Comparison of ENCODE assay signal across 17 cellular contexts in genomic region chr18:452801-453200, GRCh38. TPM values are rescaled to one million over a fixed set of nuclear protein-coding genes. Genes with fewer than 3 reads are reported as not detected.
"Had no signal": no experiment of that assay in that cellular context is flagged by ENCODE, and none has a peak within 500 bp of the region (broad histone marks: within the 10 kb centered on the region; RNA-seq: fewer than 3 reads in every experiment).

No MANE protein-coding gene starts in this region.

- H3K4me3 Mint-ChIP-seq: activated CD4-positive, alpha-beta T cell treated with anti-CD3 and anti-CD28 coated beads for 36 hours; activated CD8-positive, alpha-beta T cell treated with anti-CD3 and anti-CD28 coated beads for 36 hours; activated naive CD4-positive, alpha-beta T cell treated with anti-CD3 and anti-CD28 coated beads for 36 hours; activated T-helper 1 cell treated with anti-CD3 and anti-CD28 coated beads, Interleukin-12 subunit alpha, Interleukin-12 subunit beta, Interleukin-2, Interleukin-4 antibody, amounts not matched to agents 30 ng/mL and 10 ng/mL and 1 ng/mL, durations not matched to agents 14 hours and 24 hours and 36 hours; neural progenitor cell; stimulated activated effector memory CD8-positive, alpha-beta T cell treated with anti-CD3 and anti-CD28 coated beads, Interleukin-12 subunit alpha, Interleukin-12 subunit beta, amount 100 ng/mL, for 72 hours; T-cell had no signal

- H3K27ac Mint-ChIP-seq: activated CD4-positive, alpha-beta T cell treated with anti-CD3 and anti-CD28 coated beads for 36 hours; activated CD8-positive, alpha-beta T cell treated with anti-CD3 and anti-CD28 coated beads for 36 hours; activated naive CD4-positive, alpha-beta T cell treated with anti-CD3 and anti-CD28 coated beads for 36 hours; activated T-helper 1 cell treated with anti-CD3 and anti-CD28 coated beads, Interleukin-12 subunit alpha, Interleukin-12 subunit beta, Interleukin-2, Interleukin-4 antibody, amounts not matched to agents 30 ng/mL and 10 ng/mL and 1 ng/mL, durations not matched to agents 14 hours and 24 hours and 36 hours; neural progenitor cell; stimulated activated effector memory CD8-positive, alpha-beta T cell treated with anti-CD3 and anti-CD28 coated beads, Interleukin-12 subunit alpha, Interleukin-12 subunit beta, amount 100 ng/mL, for 72 hours; T-cell had no signal

- H3K27me3 ChIP-seq: hepatocyte, neural progenitor cell, transverse colon had no signal

- H3K27ac ChIP-seq: hepatocyte, neural progenitor cell, transverse colon, VCaP had no signal

- H3K4me1 Mint-ChIP-seq: activated CD4-positive, alpha-beta T cell treated with anti-CD3 and anti-CD28 coated beads for 36 hours; stimulated activated effector memory CD8-positive, alpha-beta T cell treated with anti-CD3 and anti-CD28 coated beads, Interleukin-12 subunit alpha, Interleukin-12 subunit beta, amount 100 ng/mL, for 72 hours; T-cell had no signal

- DNase-seq: activated CD4-positive, alpha-beta T cell treated with anti-CD3 and anti-CD28 coated beads for 36 hours; activated CD8-positive, alpha-beta memory T cell treated with anti-CD3 and anti-CD28 coated beads, Interleukin-2, amount 50 U/mL, for 48 hours; activated CD8-positive, alpha-beta T cell treated with anti-CD3 and anti-CD28 coated beads for 36 hours; activated naive CD4-positive, alpha-beta T cell treated with anti-CD3 and anti-CD28 coated beads for 36 hours; caudate nucleus; effector CD8-positive, alpha-beta T cell; kidney; T-cell; T1000; transverse colon had no signal

- H3K4me3 ChIP-seq: coronary artery, hepatocyte, neural progenitor cell, smooth muscle cell, transverse colon had no signal

- H3K36me3 ChIP-seq: neural progenitor cell, transverse colon had no signal

- ATAC-seq: activated CD4-positive, alpha-beta T cell treated with anti-CD3 and anti-CD28 coated beads for 36 hours; activated CD8-positive, alpha-beta T cell treated with anti-CD3 and anti-CD28 coated beads for 36 hours; stimulated activated effector memory CD8-positive, alpha-beta T cell treated with anti-CD3 and anti-CD28 coated beads, Interleukin-12 subunit alpha, Interleukin-12 subunit beta, amount 100 ng/mL, for 72 hours; T-cell had no signal

- H3K36me3 Mint-ChIP-seq: stimulated activated effector memory CD8-positive, alpha-beta T cell treated with anti-CD3 and anti-CD28 coated beads, Interleukin-12 subunit alpha, Interleukin-12 subunit beta, amount 100 ng/mL, for 72 hours; T-cell had no signal

- H3K9me3 ChIP-seq: transverse colon had no signal

RNA-seq across cellular contexts. Expression of gene COLEC12, which starts 47.7 kb away (rescaled TPM):
- total RNA-seq: activated CD4-positive, alpha-beta T cell treated with anti-CD3 and anti-CD28 coated beads for 36 hours; activated CD8-positive, alpha-beta T cell treated with anti-CD3 and anti-CD28 coated beads for 36 hours; activated naive CD4-positive, alpha-beta T cell treated with anti-CD3 and anti-CD28 coated beads for 36 hours; activated T-helper 1 cell treated with anti-CD3 and anti-CD28 coated beads, Interleukin-12 subunit alpha, Interleukin-12 subunit beta, Interleukin-2, Interleukin-4 antibody, amounts not matched to agents 30 ng/mL and 10 ng/mL and 1 ng/mL, durations not matched to agents 14 hours and 24 hours and 36 hours had no signal
